ENCODE assay signal across 1 cellular context in genomic region chr12:49692851-49693250, GRCh38.
TF ChIP-seq lines count a peak whose summit lies in the region.

No MANE protein-coding gene starts in this region.

TF ChIP-seq in H1, 55 proteins besides CTCF, POLR2A, EP300 and RAD21:
- 0 out of 2 replicates have a peak, but pooled peaks have one; percentile 54 for TF ChIP-seq TCF12 (IDR thresholded peaks at IDR 0.05; ENCODE audit: low read depth, low read length)
- TF ChIP-seq SIX5 (IDR thresholded peaks at IDR 0.05; ENCODE audit: low read depth, low read length), result no peak
- no peak for TF ChIP-seq FOSL1 (IDR thresholded peaks at IDR 0.05; ENCODE audit: insufficient read depth, low read depth, low read length)
- TF ChIP-seq CREB1 (IDR thresholded peaks at IDR 0.05), result no peak
- no peak for TF ChIP-seq TEAD4 (IDR thresholded peaks at IDR 0.05; ENCODE audit: low read depth, low read length)
- peak; percentile 92 for TF ChIP-seq CEBPB (IDR thresholded peaks at IDR 0.05; ENCODE audit: low read depth, low read length)
- no peak for TF ChIP-seq JUN (IDR thresholded peaks at IDR 0.05; ENCODE audit: low read depth, low read length)
- no peak for TF ChIP-seq POU5F1 (IDR thresholded peaks at IDR 0.05; ENCODE audit: low read depth, low read length)
- TF ChIP-seq SP4 (IDR thresholded peaks at IDR 0.05; ENCODE audit: low read length), result no peak
- peak; percentile 43; the same call in 1 of the 2 replicates for TF ChIP-seq JUND (IDR thresholded peaks at IDR 0.05; ENCODE audit: low read length)
- TF ChIP-seq ASH2L (IDR thresholded peaks at IDR 0.05; ENCODE audit: low read length), result no peak
- TF ChIP-seq CBX5 (IDR thresholded peaks at IDR 0.05; ENCODE audit: low read depth, low read length), result no peak
